ENCODE assay signal across 8 cellular contexts in genomic region chr6:22737331-22737730, GRCh38.
A peak's percentile ranks its signal among the peaks of the same experiment; 100 is the strongest.
DNase-seq lines count a peak whose midpoint lies in the region; ATAC-seq and TF ChIP-seq lines count a peak whose summit lies in the region.

No MANE protein-coding gene starts in this region.

- no peak overlapping the region for H3K4me3 ChIP-seq in WI38 (ENCODE audit: low read depth, low read length)
- H3K4me3 ChIP-seq in testis = no peak overlapping the region

- CTCF ChIA-PET in activated CD4-positive, alpha-beta T cell treated with anti-CD3 and anti-CD28 coated beads for 36 hours (lab: Charles Lee) = no interaction called here

- no peak overlapping the region for H3K4me3 Mint-ChIP-seq in activated CD4-positive, alpha-beta T cell treated with anti-CD3 and anti-CD28 coated beads for 36 hours

- POLR2A ChIA-PET in activated CD4-positive, alpha-beta T cell treated with anti-CD3 and anti-CD28 coated beads for 36 hours (lab: Charles Lee) = no interaction called here

- no peaks in the 10 kb centered on the region for H3K4me1 ChIP-seq in testis

- no peaks in the 10 kb centered on the region for H3K36me3 Mint-ChIP-seq in activated CD4-positive, alpha-beta T cell treated with anti-CD3 and anti-CD28 coated beads for 36 hours (ENCODE audit: low read depth)

- WGBS in testis, 2 donors = 54 to 59% methylated on average over 5 of the region's 5 CpGs

- H3K9me3 ChIP-seq in testis = no peaks in the 10 kb centered on the region

- H3K4me1 Mint-ChIP-seq in activated CD4-positive, alpha-beta T cell treated with anti-CD3 and anti-CD28 coated beads for 36 hours = no peaks in the 10 kb centered on the region

- no peaks in the 10 kb centered on the region for H3K9me3 Mint-ChIP-seq in activated CD4-positive, alpha-beta T cell treated with anti-CD3 and anti-CD28 coated beads for 36 hours (ENCODE audit: low read depth)

- DNase-seq in activated CD4-positive, alpha-beta T cell treated with anti-CD3 and anti-CD28 coated beads for 36 hours = peak; percentile 5
- DNase-seq in activated CD4-positive, alpha-beta T cell treated with anti-CD3 and anti-CD28 coated beads for 48 hours = no peak
- DNase-seq in hypothalamus (lab: John Stamatoyannopoulos, UW) (peak in 41 of 51 donors; percentile 1 to 70 (median 20)), testis (peak; percentile 73)
- DNase-seq in stimulated activated CD4-positive, alpha-beta T cell treated with anti-CD3 and anti-CD28 coated beads, Interleukin-4, amount 100 ng/mL, for 4 hours = no peak
- no peak for DNase-seq in activated CD4-positive, CD25-positive, alpha-beta regulatory T cell treated with anti-CD3 and anti-CD28 coated beads, Interleukin-2, amount 50 U/mL, for 72 hours

- no peaks in the 10 kb centered on the region for H3K36me3 ChIP-seq in testis (ENCODE audit: low read depth, missing control alignments)

- no peaks in the 10 kb centered on the region for H3K27me3 ChIP-seq in testis

- 0 out of 2 replicates have a peak, but pooled peaks have one; percentile 17 for TF ChIP-seq CTCF in WI38 (IDR thresholded peaks at IDR 0.05; ENCODE audit: low read depth, low read length)
- peak in 2 of 3 experiments; percentile 37 to 53 for TF ChIP-seq CTCF in testis (IDR thresholded peaks at IDR 0.05)

- no peak overlapping the region for H3K27ac ChIP-seq in testis

- H3K27me3 Mint-ChIP-seq in activated CD4-positive, alpha-beta T cell treated with anti-CD3 and anti-CD28 coated beads for 36 hours = no peaks in the 10 kb centered on the region

- ATAC-seq in activated CD4-positive, alpha-beta T cell treated with anti-CD3 and anti-CD28 coated beads for 36 hours = no peak
- no peak for ATAC-seq in HG02981 (IDR thresholded peaks at IDR 0.05; ENCODE audit: unreplicated experiment)

- no peak for TF ChIP-seq POLR2A in testis (IDR thresholded peaks at IDR 0.05)

- H3K27ac Mint-ChIP-seq in activated CD4-positive, alpha-beta T cell treated with anti-CD3 and anti-CD28 coated beads for 36 hours = no peak overlapping the region

- intact Hi-C loops in activated CD4-positive, alpha-beta T cell treated with anti-CD3 and anti-CD28 coated beads for 36 hours (cut with DNase I, micrococcal nuclease) = no loop called here
- intact Hi-C loops in testis (cut with DNase I; ENCODE audit: low total_unique reads) = no loop called here

Comparison
In these comparisons a context has a peak if more than half of its experiments do, and no peak if none do; other contexts are left out.
1. DNase-seq: peak in activated CD4-positive, alpha-beta T cell treated with anti-CD3 and anti-CD28 coated beads for 36 hours (single experiment), hypothalamus (41 of 51) and testis (single experiment); none in activated CD4-positive, alpha-beta T cell treated with anti-CD3 and anti-CD28 coated beads for 48 hours (single experiment), stimulated activated CD4-positive, alpha-beta T cell treated with anti-CD3 and anti-CD28 coated beads, Interleukin-4, amount 100 ng/mL, for 4 hours (0 of 2) and activated CD4-positive, CD25-positive, alpha-beta regulatory T cell treated with anti-CD3 and anti-CD28 coated beads, Interleukin-2, amount 50 U/mL, for 72 hours (single experiment).